Comparison of ENCODE assay signal across 21 cellular contexts in the genomic region with DNA sequence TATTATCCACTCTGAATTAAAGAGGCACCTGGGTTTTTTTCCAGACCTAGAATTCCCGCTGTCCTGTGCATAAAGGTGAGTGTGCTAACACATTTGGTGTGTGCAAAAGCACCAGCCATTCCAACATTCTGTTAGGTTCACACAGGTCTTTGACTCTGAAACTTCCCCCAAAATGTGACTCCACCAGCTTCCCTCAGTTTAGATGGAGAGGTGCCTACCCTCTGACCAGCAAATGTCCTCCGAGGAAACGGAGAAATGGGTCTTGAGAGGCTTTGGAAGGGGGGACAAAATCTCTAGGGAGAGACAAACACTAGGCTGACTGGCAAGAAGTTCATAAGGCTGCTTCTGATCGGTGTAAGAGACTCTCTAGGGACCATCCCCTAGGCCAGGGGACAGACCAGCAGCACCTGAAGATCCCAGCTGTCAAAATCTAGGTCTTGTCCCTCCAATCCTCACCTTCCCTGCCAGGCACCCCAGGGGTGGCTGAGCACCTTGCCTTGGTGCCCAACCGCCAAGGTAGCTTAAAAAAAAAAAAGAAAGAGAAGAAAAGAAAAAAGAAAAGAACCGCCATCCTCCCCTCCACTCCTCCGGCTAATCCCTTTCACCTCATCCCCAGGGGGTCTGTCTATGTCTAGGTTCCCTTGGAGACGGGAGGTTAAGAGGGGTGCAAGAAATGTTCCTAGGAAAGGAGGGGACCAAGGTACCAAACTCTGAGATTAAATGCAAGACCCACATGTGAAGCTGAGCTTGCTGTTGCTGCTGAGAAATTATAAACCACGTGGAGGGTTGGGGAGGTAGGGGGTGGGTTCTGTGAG. TPM values are rescaled to one million over a fixed set of nuclear protein-coding genes. Genes with fewer than 3 reads are reported as not detected.
DNase-seq lines count a peak whose midpoint lies in the region; ATAC-seq and TF ChIP-seq lines count a peak whose summit lies in the region.
"Had no signal": no experiment of that assay in that cellular context is flagged by ENCODE, and none has a peak within 500 bp of the region (broad histone marks: within the 10 kb centered on the region; RNA-seq: fewer than 3 reads in every experiment).

No MANE protein-coding gene starts in this region.

- peaks cover 5% of the 10 kb centered on the region for H3K4me1 ChIP-seq in HEK293 (ENCODE audit: control insufficient read depth, insufficient read depth, low read length)
- peaks cover 4% of the 10 kb centered on the region for H3K4me1 ChIP-seq in endodermal cell (ENCODE audit: control insufficient read depth, insufficient read depth, low read length)
- peaks cover 36% of the 10 kb centered on the region for H3K4me1 ChIP-seq in lower lobe of right lung
- H3K4me1 ChIP-seq in stomach = peaks cover 16 to 84% (median 47%) of the 10 kb centered on the region in 4 donors

- no peak for TF ChIP-seq EP300 in stomach (IDR thresholded peaks at IDR 0.05)

- H3K27ac Mint-ChIP-seq in endodermal cell = no peak overlapping the region
- H3K27ac Mint-ChIP-seq: activated naive CD8-positive, alpha-beta T cell treated with anti-CD3 and anti-CD28 coated beads, Interleukin-2, amount 10 ng/mL, durations not matched to agents 7 days and 5 days; stimulated activated naive CD8-positive, alpha-beta T cell treated with anti-CD3 and anti-CD28 coated beads, Interleukin-15, amount 100 ng/mL, for 72 hours had no signal

- H3K27me3 Mint-ChIP-seq in endodermal cell (ENCODE audit: insufficient read depth) = peaks cover 86% of the 10 kb centered on the region
- peaks cover 85% of the 10 kb centered on the region for H3K27me3 Mint-ChIP-seq in activated T-cell treated with anti-CD3 and anti-CD28 coated beads, Interleukin-2, amount 50 U/mL, for 4 hours (ENCODE audit: low read depth)

- POLR2A ChIA-PET in HEK293 (lab: Yijun Ruan, JAX) = no interaction called here

- H3K27ac ChIP-seq in HEK293 (ENCODE audit: extremely low read depth, low read depth, low read length) (no peak overlapping the region), endodermal cell (ENCODE audit: low read depth, low read length) (no peak overlapping the region), lower lobe of right lung (peak overlapping the region; percentile 71), stomach (peak overlapping the region; percentile 87 to 97 (median 94))
- H3K27ac ChIP-seq: breast epithelium, psoas muscle, vagina had no signal

- H3K4me3 ChIP-seq in HEK293 (ENCODE audit: low read depth, low read length) = no peak overlapping the region
- H3K4me3 ChIP-seq in endodermal cell (ENCODE audit: low read length) = no peak overlapping the region
- no peak overlapping the region for H3K4me3 ChIP-seq in lower lobe of right lung
- H3K4me3 ChIP-seq in stomach = peak overlapping the region; percentile 23 to 54 (median 36)
- H3K4me3 ChIP-seq: breast epithelium, gastrocnemius medialis, psoas muscle, vagina had no signal

- no peaks in the 10 kb centered on the region for H3K36me3 ChIP-seq in HEK293 (ENCODE audit: control insufficient read depth in 2 of 2, insufficient read depth in 1 of 2, low read length in 2 of 2)
- no peaks in the 10 kb centered on the region for H3K36me3 ChIP-seq in endodermal cell (ENCODE audit: control insufficient read depth, insufficient read depth, low read length)
- no peaks in the 10 kb centered on the region for H3K36me3 ChIP-seq in lower lobe of right lung
- no peaks in the 10 kb centered on the region for H3K36me3 ChIP-seq in stomach
- H3K36me3 ChIP-seq: breast epithelium, gastrocnemius medialis, vagina had no signal

- TF ChIP-seq POLR2A in stomach (IDR thresholded peaks at IDR 0.05) = no peak

- 6 to 29% methylated on average over 4 to 7 of the region's 9 CpGs for WGBS in endodermal cell (ENCODE audit: insufficient coverage in 1 of 2, insufficient read length in 1 of 2), 2 experiments
- whole genome bisulfite sequencing in stomach, 5 donors = 34 to 67% (median 42%) methylated on average over 9 of the region's 9 CpGs

- H3K9me3 ChIP-seq in HEK293 (ENCODE audit: control insufficient read depth, insufficient read depth, low read depth, low read length) (no peaks in the 10 kb centered on the region), endodermal cell (ENCODE audit: control insufficient read depth, low read length) (no peaks in the 10 kb centered on the region), lower lobe of right lung (no peaks in the 10 kb centered on the region), stomach (no peaks in the 10 kb centered on the region)
- H3K9me3 ChIP-seq: breast epithelium, gastrocnemius medialis, psoas muscle, vagina had no signal

- DNase-seq in endodermal cell (peak; percentile 56), lower lobe of right lung (no peak), stomach (no peak), DMS153 (lab: John Stamatoyannopoulos, UW) (no peak), GM03348 (ENCODE audit: low spot score) (no peak), NCI-H1417 (lab: John Stamatoyannopoulos, UW) (no peak)
- no peak for DNase-seq in activated T-cell treated with anti-CD3 and anti-CD28 coated beads, Interleukin-2, amount 50 U/mL, for 4 hours
- DNase-seq: activated naive CD8-positive, alpha-beta T cell treated with anti-CD3 and anti-CD28 coated beads, Interleukin-2, amount 10 ng/mL, durations not matched to agents 7 days and 5 days; gastrocnemius medialis; MM.1S; NCI-H1694; psoas muscle; small intestine; stimulated activated CD4-positive, alpha-beta T cell treated with anti-CD3 and anti-CD28 coated beads, Interleukin-2, amount 100 ng/mL, for 48 hours; stimulated activated naive CD8-positive, alpha-beta T cell treated with anti-CD3 and anti-CD28 coated beads, Interleukin-15, amount 100 ng/mL, for 72 hours; T-helper 9 cell had no signal

- CTCF ChIA-PET in HEK293 (lab: Yijun Ruan, JAX) = interaction anchor here (0.6 to 1.3 kb wide), 4 partner anchors 73 to 516 kb away, joined by 3 to 5 read pairs (median 3); no protein-coding TSS in a partner anchor

- H3K36me3 Mint-ChIP-seq in endodermal cell (ENCODE audit: low read depth) = no peaks in the 10 kb centered on the region
- H3K36me3 Mint-ChIP-seq in activated T-cell treated with anti-CD3 and anti-CD28 coated beads, Interleukin-2, amount 50 U/mL, for 4 hours (ENCODE audit: insufficient read depth) = no peaks in the 10 kb centered on the region
- H3K36me3 Mint-ChIP-seq: activated naive CD8-positive, alpha-beta T cell treated with anti-CD3 and anti-CD28 coated beads, Interleukin-2, amount 10 ng/mL, durations not matched to agents 7 days and 5 days had no signal

- H3K9ac ChIP-seq in endodermal cell (ENCODE audit: extremely low read depth, low read length, poor library complexity, severe bottlenecking) = no peak overlapping the region

- peaks cover 34% of the 10 kb centered on the region for H3K4me1 Mint-ChIP-seq in endodermal cell
- peaks cover 39% of the 10 kb centered on the region for H3K4me1 Mint-ChIP-seq in activated T-cell treated with anti-CD3 and anti-CD28 coated beads, Interleukin-2, amount 50 U/mL, for 4 hours (ENCODE audit: low read depth)

- ATAC-seq in lower lobe of right lung = no peak
- ATAC-seq in activated T-cell treated with anti-CD3 and anti-CD28 coated beads, Interleukin-2, amount 50 U/mL, for 4 hours = no peak
- ATAC-seq: activated CD4-positive, CD25-positive, alpha-beta regulatory T cell treated with anti-CD3 and anti-CD28 coated beads, Interleukin-2, amount 50 U/mL, for 24 hours; gastrocnemius medialis; psoas muscle; stimulated activated naive CD8-positive, alpha-beta T cell treated with anti-CD3 and anti-CD28 coated beads, Interleukin-15, amount 100 ng/mL, for 72 hours had no signal

- no peaks in the 10 kb centered on the region for H3K9me3 Mint-ChIP-seq in endodermal cell
- H3K9me3 Mint-ChIP-seq in activated T-cell treated with anti-CD3 and anti-CD28 coated beads, Interleukin-2, amount 50 U/mL, for 4 hours = peaks cover 7% of the 10 kb centered on the region
- H3K9me3 Mint-ChIP-seq: activated naive CD8-positive, alpha-beta T cell treated with anti-CD3 and anti-CD28 coated beads, Interleukin-2, amount 10 ng/mL, durations not matched to agents 7 days and 5 days; activated T-helper 1 cell treated with anti-CD3 and anti-CD28 coated beads, Interleukin-12 subunit alpha, Interleukin-12 subunit beta, Interleukin-2, Interleukin-4 antibody, amounts not matched to agents 30 ng/mL and 10 ng/mL and 1 ng/mL, durations not matched to agents 14 hours and 24 hours and 36 hours; stimulated activated naive CD8-positive, alpha-beta T cell treated with anti-CD3 and anti-CD28 coated beads, Interleukin-15, amount 100 ng/mL, for 72 hours had no signal

- TF ChIP-seq CTCF in HEK293 (tag by site-specific recombination; IDR thresholded peaks at IDR 0.05) (no peak), endodermal cell (conservative IDR thresholded peaks at IDR 0.05) (no peak), lower lobe of right lung (IDR thresholded peaks at IDR 0.05) (no peak), stomach (IDR thresholded peaks at IDR 0.05) (no peak)

- H3K4me3 Mint-ChIP-seq in endodermal cell = peak overlapping the region; percentile 28
- H3K4me3 Mint-ChIP-seq in activated T-cell treated with anti-CD3 and anti-CD28 coated beads, Interleukin-2, amount 50 U/mL, for 4 hours = no peak overlapping the region
- H3K4me3 Mint-ChIP-seq: activated naive CD8-positive, alpha-beta T cell treated with anti-CD3 and anti-CD28 coated beads, Interleukin-2, amount 10 ng/mL, durations not matched to agents 7 days and 5 days; activated T-helper 1 cell treated with anti-CD3 and anti-CD28 coated beads, Interleukin-12 subunit alpha, Interleukin-12 subunit beta, Interleukin-2, Interleukin-4 antibody, amounts not matched to agents 30 ng/mL and 10 ng/mL and 1 ng/mL, durations not matched to agents 14 hours and 24 hours and 36 hours; stimulated activated naive CD8-positive, alpha-beta T cell treated with anti-CD3 and anti-CD28 coated beads, Interleukin-15, amount 100 ng/mL, for 72 hours had no signal

- intact Hi-C loops in lower lobe of right lung (cut with DNase I) = loop anchor here (10.0 kb wide), 1 partner anchor 531 kb away; no protein-coding TSS in a partner anchor
- intact Hi-C loops in stomach (cut with DNase I; ENCODE audit: low total_unique reads) = no loop called here

- peaks cover 84% of the 10 kb centered on the region for H3K27me3 ChIP-seq in endodermal cell (ENCODE audit: control insufficient read depth, insufficient read depth, low read length, poor library complexity, severe bottlenecking)
- H3K27me3 ChIP-seq in lower lobe of right lung (ENCODE audit: low read depth) = peaks cover 86% of the 10 kb centered on the region
- peaks cover 0 to 96% (median 48%) of the 10 kb centered on the region in 3 donors for H3K27me3 ChIP-seq in stomach
- H3K27me3 ChIP-seq: vagina had no signal

TF ChIP-seq in HEK293, 187 proteins besides CTCF, POLR2A, EP300 and RAD21:
- TF ChIP-seq ZNF707 (tag by site-specific recombination; IDR thresholded peaks at IDR 0.05) = no peak
- 0 out of 2 replicates have a peak, but pooled peaks have one; percentile 2 for TF ChIP-seq ZNF202 (tag by site-specific recombination; IDR thresholded peaks at IDR 0.05; ENCODE audit: borderline replicate concordance)

RNA-seq across cellular contexts. Expression of gene MECOM, which starts 2.0 kb away (rescaled TPM):
- total RNA-seq in endodermal cell (under 1 TPM; 0.15 to 0.79 TPM), lower lobe of right lung (92.4 TPM), stomach (100 to 1,000 TPM in 4 of 5 donors, 10 to 100 TPM in 1; 35.3 to 379 (median 246) TPM)
- polyA plus RNA-seq in endodermal cell (2013, experiment 1 of 2) = 12.8 TPM
- polyA plus RNA-seq in endodermal cell (2013, experiment 2 of 2) = 12.5 TPM
- 10 to 100 TPM; 28.6 to 45.9 (median 39.1) TPM for polyA plus RNA-seq in stomach
- under 1 TPM; 0.24 to 0.40 (median 0.38) TPM for total RNA-seq in activated T-cell treated with anti-CD3 and anti-CD28 coated beads, Interleukin-2, amount 50 U/mL, for 4 hours
- total RNA-seq: activated naive CD8-positive, alpha-beta T cell treated with anti-CD3 and anti-CD28 coated beads, Interleukin-2, amount 10 ng/mL, durations not matched to agents 7 days and 5 days; activated T-helper 1 cell treated with anti-CD3 and anti-CD28 coated beads, Interleukin-12 subunit alpha, Interleukin-12 subunit beta, Interleukin-2, Interleukin-4 antibody, amounts not matched to agents 30 ng/mL and 10 ng/mL and 1 ng/mL, durations not matched to agents 14 hours and 24 hours and 36 hours had no signal

Comparison
In these comparisons a context has a peak if more than half of its experiments do, and no peak if none do; other contexts are left out.
1. H3K27ac ChIP-seq: peak in lower lobe of right lung (single experiment) and stomach (5 of 5); none in HEK293 (single experiment) and endodermal cell (single experiment).
2. H3K4me3 ChIP-seq: peak in stomach (4 of 4); none in HEK293 (single experiment), endodermal cell (single experiment) and lower lobe of right lung (single experiment).
3. RNA of gene MECOM, which starts 2.0 kb away (total RNA-seq): 35.3 to 379 TPM in stomach and 92.4 TPM in lower lobe of right lung (single experiment); 0.15 to 0.79 TPM in endodermal cell and 0.24 to 0.40 TPM in activated T-cell treated with anti-CD3 and anti-CD28 coated beads, Interleukin-2, amount 50 U/mL, for 4 hours; every median in the first group is over 10 times any median in the second.